1 cellular context compared by ENCODE assay signal in the genomic region with DNA sequence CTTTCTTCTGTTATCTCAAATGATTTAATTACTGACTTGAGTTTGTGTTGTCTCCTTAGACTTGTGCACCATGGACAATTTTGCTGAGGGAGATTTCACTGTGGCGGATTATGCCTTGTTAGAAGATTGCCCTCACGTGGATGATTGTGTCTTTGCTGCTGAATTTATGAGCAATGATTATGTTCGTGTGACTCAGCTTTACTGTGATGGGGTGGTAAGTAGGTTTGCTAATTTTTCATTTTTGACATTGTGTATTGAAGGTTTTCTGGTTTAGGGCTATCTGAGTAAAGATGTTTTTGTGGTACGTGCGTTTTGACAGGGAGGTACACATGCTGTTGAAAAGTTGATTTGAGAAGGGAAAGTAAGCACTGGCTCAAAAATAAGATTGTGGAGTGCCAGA.
TF ChIP-seq lines count a peak whose summit lies in the region.

No MANE protein-coding gene starts in this region.

TF ChIP-seq in K562, 482 proteins besides CTCF, POLR2A, EP300 and RAD21 (continued from another document and continues in another):
- TF ChIP-seq, protein P1, sequence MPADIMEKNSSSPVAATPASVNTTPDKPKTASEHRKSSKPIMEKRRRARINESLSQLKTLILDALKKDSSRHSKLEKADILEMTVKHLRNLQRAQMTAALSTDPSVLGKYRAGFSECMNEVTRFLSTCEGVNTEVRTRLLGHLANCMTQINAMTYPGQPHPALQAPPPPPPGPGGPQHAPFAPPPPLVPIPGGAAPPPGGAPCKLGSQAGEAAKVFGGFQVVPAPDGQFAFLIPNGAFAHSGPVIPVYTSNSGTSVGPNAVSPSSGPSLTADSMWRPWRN (IDR thresholded peaks at IDR 0.05; ENCODE audit: low read depth), result peak; percentile 30; the same call in 1 of the 2 replicates
- TF ChIP-seq SNRNP70 (optimal IDR thresholded peaks at IDR 0.05; ENCODE audit: low read depth, low read length), result no peak
- TF ChIP-seq TFAM (CRISPR knock-in tag; conservative IDR thresholded peaks at IDR 0.05), result no peak
- 0 out of 2 replicates have a peak, but pooled peaks have one; percentile 3 for TF ChIP-seq TAL1 (IDR thresholded peaks at IDR 0.05)
- TF ChIP-seq ZNF507 (tag; conservative IDR thresholded peaks at IDR 0.05), result no peak
- TF ChIP-seq NFIC (IDR thresholded peaks at IDR 0.05), result 0 out of 2 replicates have a peak, but pooled peaks have one; percentile 5
- TF ChIP-seq CREB1 (IDR thresholded peaks at IDR 0.05), result no peak
- no peak for TF ChIP-seq CREB1 (CRISPR knock-in tag; IDR thresholded peaks at IDR 0.05)
- TF ChIP-seq XRCC5 (IDR thresholded peaks at IDR 0.05; ENCODE audit: low read depth, low read length), result no peak
- no peak for TF ChIP-seq RBM39 (optimal IDR thresholded peaks at IDR 0.05; ENCODE audit: low read depth, low read length)
- 0 out of 4 replicates have a peak, but pooled peaks of 1 of the 2 experiments have one; percentile 17 for TF ChIP-seq TRIM24 (IDR thresholded peaks at IDR 0.05)
- TF ChIP-seq ZNF212 (CRISPR knock-in tag; IDR thresholded peaks at IDR 0.05), result no peak
- TF ChIP-seq, protein P2, sequence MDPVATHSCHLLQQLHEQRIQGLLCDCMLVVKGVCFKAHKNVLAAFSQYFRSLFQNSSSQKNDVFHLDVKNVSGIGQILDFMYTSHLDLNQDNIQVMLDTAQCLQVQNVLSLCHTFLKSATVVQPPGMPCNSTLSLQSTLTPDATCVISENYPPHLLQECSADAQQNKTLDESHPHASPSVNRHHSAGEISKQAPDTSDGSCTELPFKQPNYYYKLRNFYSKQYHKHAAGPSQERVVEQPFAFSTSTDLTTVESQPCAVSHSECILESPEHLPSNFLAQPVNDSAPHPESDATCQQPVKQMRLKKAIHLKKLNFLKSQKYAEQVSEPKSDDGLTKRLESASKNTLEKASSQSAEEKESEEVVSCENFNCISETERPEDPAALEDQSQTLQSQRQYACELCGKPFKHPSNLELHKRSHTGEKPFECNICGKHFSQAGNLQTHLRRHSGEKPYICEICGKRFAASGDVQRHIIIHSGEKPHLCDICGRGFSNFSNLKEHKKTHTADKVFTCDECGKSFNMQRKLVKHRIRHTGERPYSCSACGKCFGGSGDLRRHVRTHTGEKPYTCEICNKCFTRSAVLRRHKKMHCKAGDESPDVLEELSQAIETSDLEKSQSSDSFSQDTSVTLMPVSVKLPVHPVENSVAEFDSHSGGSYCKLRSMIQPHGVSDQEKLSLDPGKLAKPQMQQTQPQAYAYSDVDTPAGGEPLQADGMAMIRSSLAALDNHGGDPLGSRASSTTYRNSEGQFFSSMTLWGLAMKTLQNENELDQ (CRISPR knock-in tag; IDR thresholded peaks at IDR 0.05; ENCODE audit: borderline replicate concordance), result no peak
- peak; percentile 71 for TF ChIP-seq BACH1 (tag; IDR thresholded peaks at IDR 0.05)
- TF ChIP-seq ZNF165 (CRISPR knock-in tag; IDR thresholded peaks at IDR 0.05; ENCODE audit: borderline replicate concordance), result no peak
- TF ChIP-seq NFE2 (IDR thresholded peaks at IDR 0.05; ENCODE audit: low read depth), result peak; percentile 96
- TF ChIP-seq TCF3 (CRISPR knock-in tag; IDR thresholded peaks at IDR 0.05), result peak; percentile 19; the same call in 1 of the 2 replicates
- TF ChIP-seq, protein P3, sequence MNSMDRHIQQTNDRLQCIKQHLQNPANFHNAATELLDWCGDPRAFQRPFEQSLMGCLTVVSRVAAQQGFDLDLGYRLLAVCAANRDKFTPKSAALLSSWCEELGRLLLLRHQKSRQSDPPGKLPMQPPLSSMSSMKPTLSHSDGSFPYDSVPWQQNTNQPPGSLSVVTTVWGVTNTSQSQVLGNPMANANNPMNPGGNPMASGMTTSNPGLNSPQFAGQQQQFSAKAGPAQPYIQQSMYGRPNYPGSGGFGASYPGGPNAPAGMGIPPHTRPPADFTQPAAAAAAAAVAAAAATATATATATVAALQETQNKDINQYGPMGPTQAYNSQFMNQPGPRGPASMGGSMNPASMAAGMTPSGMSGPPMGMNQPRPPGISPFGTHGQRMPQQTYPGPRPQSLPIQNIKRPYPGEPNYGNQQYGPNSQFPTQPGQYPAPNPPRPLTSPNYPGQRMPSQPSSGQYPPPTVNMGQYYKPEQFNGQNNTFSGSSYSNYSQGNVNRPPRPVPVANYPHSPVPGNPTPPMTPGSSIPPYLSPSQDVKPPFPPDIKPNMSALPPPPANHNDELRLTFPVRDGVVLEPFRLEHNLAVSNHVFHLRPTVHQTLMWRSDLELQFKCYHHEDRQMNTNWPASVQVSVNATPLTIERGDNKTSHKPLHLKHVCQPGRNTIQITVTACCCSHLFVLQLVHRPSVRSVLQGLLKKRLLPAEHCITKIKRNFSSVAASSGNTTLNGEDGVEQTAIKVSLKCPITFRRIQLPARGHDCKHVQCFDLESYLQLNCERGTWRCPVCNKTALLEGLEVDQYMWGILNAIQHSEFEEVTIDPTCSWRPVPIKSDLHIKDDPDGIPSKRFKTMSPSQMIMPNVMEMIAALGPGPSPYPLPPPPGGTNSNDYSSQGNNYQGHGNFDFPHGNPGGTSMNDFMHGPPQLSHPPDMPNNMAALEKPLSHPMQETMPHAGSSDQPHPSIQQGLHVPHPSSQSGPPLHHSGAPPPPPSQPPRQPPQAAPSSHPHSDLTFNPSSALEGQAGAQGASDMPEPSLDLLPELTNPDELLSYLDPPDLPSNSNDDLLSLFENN (IDR thresholded peaks at IDR 0.05; ENCODE audit: low read depth in 2 of 2, low read length in 2 of 2), result no peak
- TF ChIP-seq PTRF (tag; IDR thresholded peaks at IDR 0.05), result no peak
- no peak for TF ChIP-seq PCBP2 (IDR thresholded peaks at IDR 0.05; ENCODE audit: low read depth, low read length, poor library complexity, severe bottlenecking)
- TF ChIP-seq RREB1 (CRISPR knock-in tag; IDR thresholded peaks at IDR 0.05), result no peak
- no peak for TF ChIP-seq SMARCB1 (IDR thresholded peaks at IDR 0.05; ENCODE audit: insufficient read length, low read depth)
- no peak for TF ChIP-seq ZNF280A (IDR thresholded peaks at IDR 0.05; ENCODE audit: low read depth, partially characterized antibody)
- TF ChIP-seq ESRRB (CRISPR knock-in tag; IDR thresholded peaks at IDR 0.05; ENCODE audit: borderline replicate concordance), result no peak
- peak in 1 of 2 experiments; percentile 20; a peak in 1 of 4 replicates for TF ChIP-seq KDM1A (IDR thresholded peaks at IDR 0.05)
- TF ChIP-seq, protein P4, sequence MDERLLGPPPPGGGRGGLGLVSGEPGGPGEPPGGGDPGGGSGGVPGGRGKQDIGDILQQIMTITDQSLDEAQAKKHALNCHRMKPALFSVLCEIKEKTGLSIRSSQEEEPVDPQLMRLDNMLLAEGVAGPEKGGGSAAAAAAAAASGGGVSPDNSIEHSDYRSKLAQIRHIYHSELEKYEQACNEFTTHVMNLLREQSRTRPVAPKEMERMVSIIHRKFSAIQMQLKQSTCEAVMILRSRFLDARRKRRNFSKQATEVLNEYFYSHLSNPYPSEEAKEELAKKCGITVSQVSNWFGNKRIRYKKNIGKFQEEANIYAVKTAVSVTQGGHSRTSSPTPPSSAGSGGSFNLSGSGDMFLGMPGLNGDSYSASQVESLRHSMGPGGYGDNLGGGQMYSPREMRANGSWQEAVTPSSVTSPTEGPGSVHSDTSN (CRISPR knock-in tag; IDR thresholded peaks at IDR 0.05; ENCODE audit: low read depth), result no peak
- TF ChIP-seq, protein P4 (tag; conservative IDR thresholded peaks at IDR 0.05; ENCODE audit: low read depth), result peak; percentile 93
- peak in 1 of 2 experiments; percentile 65; a peak in 2 of 4 replicates for TF ChIP-seq HDAC1 (IDR thresholded peaks at IDR 0.05)
- TF ChIP-seq MAFF (IDR thresholded peaks at IDR 0.05; ENCODE audit: low read length), result peak; percentile 80
- peak; percentile 68 for TF ChIP-seq FOSL1 (tag; conservative IDR thresholded peaks at IDR 0.05)
- no peak for TF ChIP-seq GATA2 (CRISPR knock-in tag; IDR thresholded peaks at IDR 0.05)
- peak; percentile 92 for TF ChIP-seq ARID3A (IDR thresholded peaks at IDR 0.05; ENCODE audit: borderline replicate concordance, low read depth, low read length)
- TF ChIP-seq BHLHE40 (IDR thresholded peaks at IDR 0.05; ENCODE audit: low read length), result peak; percentile 85
- TF ChIP-seq EZH2 (IDR thresholded peaks at IDR 0.05; ENCODE audit: borderline replicate concordance, low read depth, low read length), result no peak
- TF ChIP-seq ID3 (CRISPR knock-in tag; IDR thresholded peaks at IDR 0.05), result no peak
- no peak for TF ChIP-seq ID3 (tag; IDR thresholded peaks at IDR 0.05)
- no peak for TF ChIP-seq SAP30 (IDR thresholded peaks at IDR 0.05; ENCODE audit: borderline replicate concordance, insufficient read depth, low read depth, low read length, poor library complexity, severe bottlenecking)
- peak; percentile 83 for TF ChIP-seq MAFK (IDR thresholded peaks at IDR 0.05; ENCODE audit: low read length)
- TF ChIP-seq, protein P5, sequence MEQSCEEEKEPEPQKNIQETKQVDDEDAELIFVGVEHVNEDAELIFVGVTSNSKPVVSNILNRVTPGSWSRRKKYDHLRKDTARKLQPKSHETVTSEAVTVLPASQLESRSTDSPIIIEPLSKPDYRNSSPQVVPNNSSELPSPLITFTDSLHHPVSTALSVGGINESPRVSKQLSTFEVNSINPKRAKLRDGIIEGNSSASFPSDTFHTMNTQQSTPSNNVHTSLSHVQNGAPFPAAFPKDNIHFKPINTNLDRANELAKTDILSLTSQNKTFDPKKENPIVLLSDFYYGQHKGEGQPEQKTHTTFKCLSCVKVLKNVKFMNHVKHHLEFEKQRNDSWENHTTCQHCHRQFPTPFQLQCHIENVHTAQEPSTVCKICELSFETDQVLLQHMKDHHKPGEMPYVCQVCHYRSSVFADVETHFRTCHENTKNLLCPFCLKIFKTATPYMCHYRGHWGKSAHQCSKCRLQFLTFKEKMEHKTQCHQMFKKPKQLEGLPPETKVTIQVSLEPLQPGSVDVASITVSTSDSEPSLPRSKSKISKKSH (CRISPR knock-in tag; IDR thresholded peaks at IDR 0.05), result no peak
